1 cellular context compared by ENCODE assay signal in the genomic region with DNA sequence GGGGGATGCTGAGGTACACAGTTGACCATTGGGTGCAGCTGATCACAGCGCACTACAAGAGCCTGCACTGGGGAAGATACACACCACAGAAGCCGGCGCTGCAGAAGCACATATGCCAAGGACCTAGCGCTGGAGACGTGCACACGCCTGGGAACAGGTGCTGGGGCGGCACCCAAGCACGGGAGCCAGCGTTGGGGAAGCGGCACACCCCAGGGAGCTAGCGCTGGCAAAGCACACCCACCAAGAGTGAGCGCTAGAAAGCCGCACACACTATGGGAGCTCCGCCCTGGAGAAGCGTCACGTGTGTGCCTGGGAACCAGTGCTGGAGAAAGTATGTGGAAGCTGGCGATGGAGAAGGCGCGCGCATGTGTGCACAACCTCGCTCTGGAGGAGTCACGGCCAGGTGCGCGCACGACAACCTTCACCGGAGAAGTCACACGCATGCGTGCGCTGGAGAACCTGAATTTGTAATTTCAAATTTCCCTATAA.
TF ChIP-seq lines count a peak whose summit lies in the region.

No MANE protein-coding gene starts in this region.

TF ChIP-seq in HEK293, 187 proteins besides CTCF, POLR2A, EP300 and RAD21 (continued from another document):
- TF ChIP-seq KLF8 (tag by site-specific recombination; IDR thresholded peaks at IDR 0.05) (no peak), IKZF3 (tag by site-specific recombination; IDR thresholded peaks at IDR 0.05) (peak; percentile 93), ZBTB20 (tag by site-specific recombination; IDR thresholded peaks at IDR 0.05) (peak; percentile 43; the same call in 1 of the 2 replicates), ZNF658 (tag by site-specific recombination; IDR thresholded peaks at IDR 0.05) (no peak), ZNF302 (tag by site-specific recombination; IDR thresholded peaks at IDR 0.05; ENCODE audit: low read depth) (no peak), ZNF544 (tag by site-specific recombination; IDR thresholded peaks at IDR 0.05) (no peak), ZNF660 (tag by site-specific recombination; IDR thresholded peaks at IDR 0.05) (no peak), ZNF350 (tag by site-specific recombination; IDR thresholded peaks at IDR 0.05) (no peak), ZNF311 (tag by site-specific recombination; IDR thresholded peaks at IDR 0.05; ENCODE audit: borderline replicate concordance) (no peak), ZFHX2 (tag by site-specific recombination; conservative IDR thresholded peaks at IDR 0.05) (0 out of 2 replicates have a peak, but pooled peaks have one; percentile 13), WT1 (tag by site-specific recombination; IDR thresholded peaks at IDR 0.05) (no peak), ZNF639 (tag by site-specific recombination; IDR thresholded peaks at IDR 0.05) (peak; percentile 22; the same call in 1 of the 2 replicates)
- TF ChIP-seq, protein P1, sequence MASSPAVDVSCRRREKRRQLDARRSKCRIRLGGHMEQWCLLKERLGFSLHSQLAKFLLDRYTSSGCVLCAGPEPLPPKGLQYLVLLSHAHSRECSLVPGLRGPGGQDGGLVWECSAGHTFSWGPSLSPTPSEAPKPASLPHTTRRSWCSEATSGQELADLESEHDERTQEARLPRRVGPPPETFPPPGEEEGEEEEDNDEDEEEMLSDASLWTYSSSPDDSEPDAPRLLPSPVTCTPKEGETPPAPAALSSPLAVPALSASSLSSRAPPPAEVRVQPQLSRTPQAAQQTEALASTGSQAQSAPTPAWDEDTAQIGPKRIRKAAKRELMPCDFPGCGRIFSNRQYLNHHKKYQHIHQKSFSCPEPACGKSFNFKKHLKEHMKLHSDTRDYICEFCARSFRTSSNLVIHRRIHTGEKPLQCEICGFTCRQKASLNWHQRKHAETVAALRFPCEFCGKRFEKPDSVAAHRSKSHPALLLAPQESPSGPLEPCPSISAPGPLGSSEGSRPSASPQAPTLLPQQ (tag by site-specific recombination; IDR thresholded peaks at IDR 0.05) = peak; percentile 13; the same call in 1 of the 2 replicates
- TF ChIP-seq, protein P2, sequence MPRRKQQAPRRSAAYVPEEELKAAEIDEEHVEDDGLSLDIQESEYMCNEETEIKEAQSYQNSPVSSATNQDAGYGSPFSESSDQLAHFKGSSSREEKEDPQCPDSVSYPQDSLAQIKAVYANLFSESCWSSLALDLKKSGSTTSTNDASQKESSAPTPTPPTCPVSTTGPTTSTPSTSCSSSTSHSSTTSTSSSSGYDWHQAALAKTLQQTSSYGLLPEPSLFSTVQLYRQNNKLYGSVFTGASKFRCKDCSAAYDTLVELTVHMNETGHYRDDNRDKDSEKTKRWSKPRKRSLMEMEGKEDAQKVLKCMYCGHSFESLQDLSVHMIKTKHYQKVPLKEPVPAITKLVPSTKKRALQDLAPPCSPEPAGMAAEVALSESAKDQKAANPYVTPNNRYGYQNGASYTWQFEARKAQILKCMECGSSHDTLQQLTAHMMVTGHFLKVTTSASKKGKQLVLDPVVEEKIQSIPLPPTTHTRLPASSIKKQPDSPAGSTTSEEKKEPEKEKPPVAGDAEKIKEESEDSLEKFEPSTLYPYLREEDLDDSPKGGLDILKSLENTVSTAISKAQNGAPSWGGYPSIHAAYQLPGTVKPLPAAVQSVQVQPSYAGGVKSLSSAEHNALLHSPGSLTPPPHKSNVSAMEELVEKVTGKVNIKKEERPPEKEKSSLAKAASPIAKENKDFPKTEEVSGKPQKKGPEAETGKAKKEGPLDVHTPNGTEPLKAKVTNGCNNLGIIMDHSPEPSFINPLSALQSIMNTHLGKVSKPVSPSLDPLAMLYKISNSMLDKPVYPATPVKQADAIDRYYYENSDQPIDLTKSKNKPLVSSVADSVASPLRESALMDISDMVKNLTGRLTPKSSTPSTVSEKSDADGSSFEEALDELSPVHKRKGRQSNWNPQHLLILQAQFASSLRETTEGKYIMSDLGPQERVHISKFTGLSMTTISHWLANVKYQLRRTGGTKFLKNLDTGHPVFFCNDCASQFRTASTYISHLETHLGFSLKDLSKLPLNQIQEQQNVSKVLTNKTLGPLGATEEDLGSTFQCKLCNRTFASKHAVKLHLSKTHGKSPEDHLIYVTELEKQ (tag by site-specific recombination; IDR thresholded peaks at IDR 0.05; ENCODE audit: borderline replicate concordance) = no peak
